ENCODE assay signal across 13 cellular contexts in genomic region chr14:49512147-49512551, GRCh38.
DNase-seq lines count a peak whose midpoint lies in the region; ATAC-seq, FAIRE-seq and TF ChIP-seq lines count a peak whose summit lies in the region.
"Had no signal": no experiment of that assay in that cellular context is flagged by ENCODE, and none has a peak within 500 bp of the region (broad histone marks: within the 10 kb centered on the region; RNA-seq: fewer than 3 reads in every experiment).

No MANE protein-coding gene starts in this region.

- BruUV-seq in PC-9 (replicated peaks; lab: Mats Ljungman, UMichigan) (no TSS peak), endothelial cell of umbilical vein (replicated peaks; lab: Mats Ljungman, UMichigan) (no TSS peak)

- H4K20me1 ChIP-seq in PC-9 (ENCODE audit: insufficient read depth) (no peaks in the 10 kb centered on the region), endothelial cell of umbilical vein (replicated peaks; ENCODE audit: control insufficient read depth, extremely low read depth, insufficient read depth, low read length) (no peaks in the 10 kb centered on the region)

- H3K27me3 Mint-ChIP-seq in CD4-positive, alpha-beta T cell: no peaks in the 10 kb centered on the region

- H3K27ac ChIP-seq in PC-9 (peak overlapping the region; percentile 90), endothelial cell of umbilical vein (ENCODE audit: insufficient read depth, low read depth, low read length) (peak overlapping the region; percentile 45)
- no peak overlapping the region for H3K27ac ChIP-seq in CD4-positive, alpha-beta T cell (ENCODE audit: low read depth, low read length)
- H3K27ac ChIP-seq: cardiac muscle cell, neutrophil, thyroid gland had no signal

- dilution Hi-C loops in endothelial cell of umbilical vein (cut with MboI; ENCODE audit: extremely low pct_ligation_motif_present, low sequenced_read_pairs): no loop called here

- H3K4me1 ChIP-seq in PC-9 (replicated peaks; ENCODE audit: insufficient read depth): peaks cover 31% of the 10 kb centered on the region
- H3K4me1 ChIP-seq in endothelial cell of umbilical vein (ENCODE audit: control insufficient read depth, extremely low read depth, insufficient read depth, low read length): peaks cover 10% of the 10 kb centered on the region
- H3K4me1 ChIP-seq: thyroid gland had no signal

- peak overlapping the region; percentile 56 for H3K4me2 ChIP-seq in PC-9
- peak overlapping the region; percentile 38 for H3K4me2 ChIP-seq in endothelial cell of umbilical vein (ENCODE audit: insufficient read depth, low read length)

- H3K27ac Mint-ChIP-seq in CD4-positive, alpha-beta T cell: no peak overlapping the region

- H3K9me3 Mint-ChIP-seq in CD4-positive, alpha-beta T cell: no peaks in the 10 kb centered on the region

- intact Hi-C loops in PC-9 (cut with micrococcal nuclease; ENCODE audit: unreplicated experiment) (no loop called here), endothelial cell of umbilical vein (cut with micrococcal nuclease) (no loop called here)
- intact Hi-C loops in CD4-positive, alpha-beta T cell (cut with DNase I, micrococcal nuclease): no loop called here

- POLR2A ChIA-PET in PC-9 (lab: Charles Lee; ENCODE audit: unreplicated experiment) (no interaction called here), endothelial cell of umbilical vein (lab: Charles Lee) (no interaction called here)
- POLR2A ChIA-PET in CD4-positive, alpha-beta T cell (lab: Charles Lee): no interaction called here

- H3K9ac ChIP-seq in endothelial cell of umbilical vein (replicated peaks; ENCODE audit: extremely low read depth, insufficient read depth, low read length): no peak overlapping the region

- CTCF ChIA-PET in PC-9 (lab: Charles Lee): interaction anchor here (0.7 kb wide), 1 partner anchor 16 kb away, joined by 3 read pairs; no protein-coding TSS in a partner anchor
- CTCF ChIA-PET in endothelial cell of umbilical vein (lab: Charles Lee): interaction anchor here (1.0 to 1.4 kb wide), 3 partner anchors 9 to 75 kb away, joined by 3 to 7 read pairs (median 3); no protein-coding TSS in a partner anchor
- CTCF ChIA-PET in CD4-positive, alpha-beta T cell (lab: Charles Lee): no interaction called here

- TF ChIP-seq CTCF in PC-9 (conservative IDR thresholded peaks at IDR 0.05): no peak
- no peak for TF ChIP-seq CTCF in endothelial cell of umbilical vein (IDR thresholded peaks at IDR 0.05; ENCODE audit: extremely low read depth in 1 of 2, insufficient read depth in 1 of 2, low read depth in 1 of 2, low read length in 2 of 2)
- TF ChIP-seq CTCF in CD4-positive, alpha-beta T cell (IDR thresholded peaks at IDR 0.05): no peak

- TF ChIP-seq POLR2A in endothelial cell of umbilical vein (IDR thresholded peaks at IDR 0.05; ENCODE audit: low read depth, low read length): no peak

- in situ Hi-C loops in Caki2 (cut with HindIII; ENCODE audit: low pct_unique_long_range_greater_than_20kb, low sequenced_read_pairs): no loop called here

- no peak overlapping the region for H3K4me3 Mint-ChIP-seq in CD4-positive, alpha-beta T cell

- H3K79me2 ChIP-seq in PC-9 (ENCODE audit: low read depth) (no peaks in the 10 kb centered on the region), endothelial cell of umbilical vein (ENCODE audit: control insufficient read depth, insufficient read depth, low read length) (no peaks in the 10 kb centered on the region)

- peak; percentile 61 for FAIRE-seq in endothelial cell of umbilical vein (lab: Jason Lieb, UNC)

- no peaks in the 10 kb centered on the region for H3K4me1 Mint-ChIP-seq in CD4-positive, alpha-beta T cell (ENCODE audit: low read depth)

- H3F3A ChIP-seq in PC-9 (ENCODE audit: insufficient read depth, low read depth): peaks cover 8% of the 10 kb centered on the region; the same call in 1 of the 2 replicates

- H3K9me1 ChIP-seq in endothelial cell of umbilical vein (replicated peaks; ENCODE audit: control insufficient read depth, extremely low read depth, insufficient read depth, low read length): no peaks in the 10 kb centered on the region

- no peaks in the 10 kb centered on the region for H3K9me2 ChIP-seq in PC-9 (ENCODE audit: insufficient read depth)

- ATAC-seq in HG03342 (IDR thresholded peaks at IDR 0.05; ENCODE audit: unreplicated experiment) (no peak), HG03139 (IDR thresholded peaks at IDR 0.05; ENCODE audit: unreplicated experiment) (no peak)
- ATAC-seq in CD4-positive, alpha-beta T cell (ENCODE audit: poor library complexity): no peak

- H3K36me3 Mint-ChIP-seq in CD4-positive, alpha-beta T cell (ENCODE audit: low read depth): no peaks in the 10 kb centered on the region

- H3K27me3 ChIP-seq in PC-9 (ENCODE audit: insufficient read depth, low read depth): no peaks in the 10 kb centered on the region
- H3K27me3 ChIP-seq in endothelial cell of umbilical vein (ENCODE audit: control insufficient read depth in 2 of 2, insufficient read depth in 2 of 2, low read length in 2 of 2): peaks cover 0 to 2% of the 10 kb centered on the region in 2 experiments
- H3K27me3 ChIP-seq in CD4-positive, alpha-beta T cell (ENCODE audit: control insufficient read depth, insufficient read depth, low read length): no peaks in the 10 kb centered on the region
- H3K27me3 ChIP-seq: cardiac muscle cell, neutrophil, thyroid gland had no signal

- no peak overlapping the region for H2AFZ ChIP-seq in PC-9
- H2AFZ ChIP-seq in endothelial cell of umbilical vein (ENCODE audit: low read depth, low read length): no peak overlapping the region

- peaks cover 8% of the 10 kb centered on the region; the same call in 1 of the 2 replicates for H3K9me3 ChIP-seq in PC-9 (ENCODE audit: insufficient read depth, low read depth)
- H3K9me3 ChIP-seq in endothelial cell of umbilical vein (replicated peaks; ENCODE audit: control insufficient read depth, insufficient read depth, low read length): no peaks in the 10 kb centered on the region
- H3K9me3 ChIP-seq in CD4-positive, alpha-beta T cell (ENCODE audit: control insufficient read depth, low read length): no peaks in the 10 kb centered on the region
- H3K9me3 ChIP-seq: neutrophil, thyroid gland had no signal

- peak overlapping the region; percentile 2; the same call in 1 of the 2 replicates for H3K4me3 ChIP-seq in PC-9
- no peak overlapping the region for H3K4me3 ChIP-seq in endothelial cell of umbilical vein (replicated peaks in 1 of 3; ENCODE audit: insufficient read depth in 1 of 3, low read depth in 1 of 3, low read length in 3 of 3)
- H3K4me3 ChIP-seq: cardiac muscle cell, thyroid gland had no signal

- peak; percentile 76 for DNase-seq in Caki2 (ENCODE audit: low read depth)
- DNase-seq in PC-9: peak; percentile 59 to 94
- DNase-seq in endothelial cell of umbilical vein (ENCODE audit: low read depth, low spot score): peak; percentile 93
- DNase-seq in pulmonary artery endothelial cell (ENCODE audit: low read depth, low spot score): peak; percentile 72
- DNase-seq in cortex of kidney (lab: John Stamatoyannopoulos, UW): no peak
- DNase-seq in CD4-positive, alpha-beta T cell: no peak
- DNase-seq: DMS153, foreskin melanocyte, thyroid gland had no signal

- H3K36me3 ChIP-seq in PC-9 (ENCODE audit: low read depth) (no peaks in the 10 kb centered on the region), endothelial cell of umbilical vein (ENCODE audit: control insufficient read depth in 2 of 2, extremely low read depth in 1 of 2, insufficient read depth in 2 of 2, low read length in 2 of 2) (no peaks in the 10 kb centered on the region)
- H3K36me3 ChIP-seq: cardiac muscle cell, neutrophil, thyroid gland had no signal

TF ChIP-seq in endothelial cell of umbilical vein, 7 proteins besides CTCF, POLR2A, EP300 and RAD21:
- peak; percentile 77 for TF ChIP-seq POLR2AphosphoS5 (IDR thresholded peaks at IDR 0.05; ENCODE audit: insufficient read depth, low read depth, low read length)
- TF ChIP-seq EZH2 (IDR thresholded peaks at IDR 0.05; ENCODE audit: borderline replicate concordance, low read depth, low read length, severe bottlenecking): no peak
- TF ChIP-seq MYC (IDR thresholded peaks at IDR 0.05; ENCODE audit: low read depth, low read length): no peak
- TF ChIP-seq GATA2 (IDR thresholded peaks at IDR 0.05; ENCODE audit: insufficient read depth, insufficient read length, low read depth, low read length): no peak
- TF ChIP-seq JUN (IDR thresholded peaks at IDR 0.05; ENCODE audit: borderline replicate concordance, insufficient read depth, insufficient read length, low read depth): peak; percentile 78
- no peak for TF ChIP-seq MAX (IDR thresholded peaks at IDR 0.05; ENCODE audit: insufficient read depth, insufficient read length)
- peak; percentile 90 for TF ChIP-seq FOS (IDR thresholded peaks at IDR 0.05; ENCODE audit: borderline replicate concordance, insufficient read depth, low read length)
TF ChIP-seq in endothelial cell of umbilical vein: peak in this region for 3.

Comparison
In these comparisons a context has a peak if more than half of its experiments do, and no peak if none do; other contexts are left out.
1. DNase-seq: peak in Caki2 (single experiment), PC-9 (2 of 2), endothelial cell of umbilical vein (single experiment) and pulmonary artery endothelial cell (single experiment); none in cortex of kidney (single experiment) and CD4-positive, alpha-beta T cell (0 of 10).